9 cellular contexts compared by ENCODE assay signal in genomic region chr16:57000271-57001025, GRCh38. TPM values are rescaled to one million over a fixed set of nuclear protein-coding genes. Genes with fewer than 3 reads are reported as not detected.
DNase-seq lines count a peak whose midpoint lies in the region; ATAC-seq and TF ChIP-seq lines count a peak whose summit lies in the region.
"Had no signal": no experiment of that assay in that cellular context is flagged by ENCODE, and none has a peak within 500 bp of the region (broad histone marks: within the 10 kb centered on the region; RNA-seq: fewer than 3 reads in every experiment).

No MANE protein-coding gene starts in this region.

- DNase-seq in activated CD8-positive, alpha-beta memory T cell treated with anti-CD3 and anti-CD28 coated beads, Interleukin-2, amount 10 ng/mL, durations not matched to agents 7 days and 5 days: peak; percentile 80
- DNase-seq in stimulated activated CD8-positive, alpha-beta memory T cell treated with anti-CD3 and anti-CD28 coated beads, Interleukin-12 subunit alpha, Interleukin-12 subunit beta, amount 100 ng/mL, for 4 hours (ENCODE audit: low read depth): peak; percentile 49
- no peak for DNase-seq in DMS79 treated with DMSO at 0.1 percent for 48 hours (lab: John Stamatoyannopoulos, UW)
- no peak for DNase-seq in nephron progenitor cell

- peaks cover 91% of the 10 kb centered on the region for H3K4me1 Mint-ChIP-seq in activated CD8-positive, alpha-beta memory T cell treated with anti-CD3 and anti-CD28 coated beads, Interleukin-2, amount 10 ng/mL, durations not matched to agents 7 days and 5 days
- peaks cover 23% of the 10 kb centered on the region for H3K4me1 Mint-ChIP-seq in nephron progenitor cell

- no peak overlapping the region for H3K4me3 ChIP-seq in gastroesophageal sphincter

- H3K27me3 ChIP-seq in gastroesophageal sphincter: no peaks in the 10 kb centered on the region

- peaks cover 0 to 19% (median 6%) of the 10 kb centered on the region in 3 donors for H3K4me1 ChIP-seq in gastroesophageal sphincter

- CTCF ChIA-PET in activated CD8-positive, alpha-beta memory T cell treated with anti-CD3 and anti-CD28 coated beads, Interleukin-2, amount 10 ng/mL, durations not matched to agents 7 days and 5 days (lab: Charles Lee): interaction anchor here (0.6 to 3.0 kb wide), 6 partner anchors 8 to 44 kb away, joined by 3 to 14 read pairs (median 4); partner anchors contain the start of gene NLRC5

- H3K36me3 ChIP-seq in gastroesophageal sphincter: peaks cover 0 to 10% of the 10 kb centered on the region in 2 donors

- H3K27ac ChIP-seq in gastroesophageal sphincter: peak overlapping the region in 3 of 4 donors; percentile 53 to 79 (median 66)

- 78 to 85% methylated on average over 3 of the region's 5 CpGs for WGBS in gastroesophageal sphincter (ENCODE audit: low coverage in 1 of 2), 2 donors

- H3K4me3 Mint-ChIP-seq in activated CD8-positive, alpha-beta memory T cell treated with anti-CD3 and anti-CD28 coated beads, Interleukin-2, amount 10 ng/mL, durations not matched to agents 7 days and 5 days: peak overlapping the region; percentile 51
- H3K4me3 Mint-ChIP-seq in nephron progenitor cell: no peak overlapping the region

- TF ChIP-seq CTCF in gastroesophageal sphincter (IDR thresholded peaks at IDR 0.05) (no peak), nephron progenitor cell (IDR thresholded peaks at IDR 0.05) (no peak)

- H3K9me3 Mint-ChIP-seq in activated CD8-positive, alpha-beta memory T cell treated with anti-CD3 and anti-CD28 coated beads, Interleukin-2, amount 10 ng/mL, durations not matched to agents 7 days and 5 days (ENCODE audit: low read depth): no peaks in the 10 kb centered on the region
- H3K9me3 Mint-ChIP-seq in nephron progenitor cell: no peaks in the 10 kb centered on the region

- H3K9me3 ChIP-seq in gastroesophageal sphincter: no peaks in the 10 kb centered on the region

- H3K27me3 Mint-ChIP-seq in activated CD8-positive, alpha-beta memory T cell treated with anti-CD3 and anti-CD28 coated beads, Interleukin-2, amount 10 ng/mL, durations not matched to agents 7 days and 5 days: no peaks in the 10 kb centered on the region
- peaks cover 36% of the 10 kb centered on the region for H3K27me3 Mint-ChIP-seq in nephron progenitor cell (ENCODE audit: low read depth, poor library complexity)

- ATAC-seq in GM18502 (IDR thresholded peaks at IDR 0.05; ENCODE audit: poor library complexity, unreplicated experiment) (peak; percentile 51), HG03175 (IDR thresholded peaks at IDR 0.05; ENCODE audit: unreplicated experiment) (peak; percentile 56), gastroesophageal sphincter (peak; percentile 80), HG02884 (IDR thresholded peaks at IDR 0.05; ENCODE audit: unreplicated experiment) (no peak)
- peak; percentile 63 for ATAC-seq in activated CD8-positive, alpha-beta memory T cell treated with anti-CD3 and anti-CD28 coated beads, Interleukin-2, amount 10 ng/mL, durations not matched to agents 7 days and 5 days

- H3K36me3 Mint-ChIP-seq in activated CD8-positive, alpha-beta memory T cell treated with anti-CD3 and anti-CD28 coated beads, Interleukin-2, amount 10 ng/mL, durations not matched to agents 7 days and 5 days: peaks cover 45% of the 10 kb centered on the region
- no peaks in the 10 kb centered on the region for H3K36me3 Mint-ChIP-seq in nephron progenitor cell (ENCODE audit: low read depth)

- no peak for TF ChIP-seq POLR2A in gastroesophageal sphincter (IDR thresholded peaks at IDR 0.05)

- no peak for TF ChIP-seq EP300 in gastroesophageal sphincter (IDR thresholded peaks at IDR 0.05)

- peak overlapping the region; percentile 95 for H3K27ac Mint-ChIP-seq in activated CD8-positive, alpha-beta memory T cell treated with anti-CD3 and anti-CD28 coated beads, Interleukin-2, amount 10 ng/mL, durations not matched to agents 7 days and 5 days
- H3K27ac Mint-ChIP-seq in nephron progenitor cell: no peak overlapping the region

RNA-seq across cellular contexts. Expression of gene NLRC5, which starts 11.1 kb away (rescaled TPM):
- 100 to 1,000 TPM; 156 to 287 TPM for total RNA-seq in activated CD8-positive, alpha-beta memory T cell treated with anti-CD3 and anti-CD28 coated beads, Interleukin-2, amount 10 ng/mL, durations not matched to agents 7 days and 5 days
- total RNA-seq in gastroesophageal sphincter: 10 to 100 TPM; 11.1 to 39.7 (median 16.3) TPM

RNA-seq across cellular contexts. Expression of gene CETP, which starts 38.7 kb away (rescaled TPM):
- total RNA-seq in activated CD8-positive, alpha-beta memory T cell treated with anti-CD3 and anti-CD28 coated beads, Interleukin-2, amount 10 ng/mL, durations not matched to agents 7 days and 5 days: not detected
- 1 to 10 TPM in 1 of 4 donors, not detected in 3; 1.6 TPM for total RNA-seq in gastroesophageal sphincter
- total RNA-seq: T-helper 2 cell treated with Interferon-gamma antibody and Interleukin-4, amounts not matched to agents 100 ng/mL and 5 ng/mL, for 36 hours had no signal

Comparison
In these comparisons a context has a peak if more than half of its experiments do, and no peak if none do; other contexts are left out.
1. DNase-seq: peak in activated CD8-positive, alpha-beta memory T cell treated with anti-CD3 and anti-CD28 coated beads, Interleukin-2, amount 10 ng/mL, durations not matched to agents 7 days and 5 days (single experiment) and stimulated activated CD8-positive, alpha-beta memory T cell treated with anti-CD3 and anti-CD28 coated beads, Interleukin-12 subunit alpha, Interleukin-12 subunit beta, amount 100 ng/mL, for 4 hours (single experiment); none in DMS79 treated with DMSO at 0.1 percent for 48 hours (single experiment) and nephron progenitor cell (single experiment).